ENCODE assay signal across 13 cellular contexts in genomic region chr11:63873381-63873780, GRCh38. TPM values are rescaled to one million over a fixed set of nuclear protein-coding genes. Genes with fewer than 3 reads are reported as not detected.
DNase-seq lines count a peak whose midpoint lies in the region; ATAC-seq and TF ChIP-seq lines count a peak whose summit lies in the region.
"Had no signal": no experiment of that assay in that cellular context is flagged by ENCODE, and none has a peak within 500 bp of the region (broad histone marks: within the 10 kb centered on the region; RNA-seq: fewer than 3 reads in every experiment).

No MANE protein-coding gene starts in this region.

- no peak for TF ChIP-seq POLR2A in adrenal gland (IDR thresholded peaks at IDR 0.05)
- TF ChIP-seq POLR2A in transverse colon (IDR thresholded peaks at IDR 0.05), result no peak
- TF ChIP-seq POLR2A in gastroesophageal sphincter (IDR thresholded peaks at IDR 0.05), result no peak

- peaks cover 77% of the 10 kb centered on the region for H3K4me1 Mint-ChIP-seq in activated naive CD8-positive, alpha-beta T cell (ENCODE audit: low read depth)
- H3K4me1 Mint-ChIP-seq in activated naive CD8-positive, alpha-beta T cell treated with anti-CD3 and anti-CD28 coated beads for 36 hours, result peaks cover 68% of the 10 kb centered on the region
- peaks cover 56 to 85% (median 79%) of the 10 kb centered on the region in 7 donors for H3K4me1 Mint-ChIP-seq in naive thymus-derived CD4-positive, alpha-beta T cell

- H3K36me3 ChIP-seq in adrenal gland (replicated peaks in 1 of 2) (no peaks in the 10 kb centered on the region), transverse colon (no peaks in the 10 kb centered on the region), gastroesophageal sphincter (peaks cover 0 to 3% of the 10 kb centered on the region in 2 donors)
- H3K36me3 ChIP-seq in naive thymus-derived CD4-positive, alpha-beta T cell (ENCODE audit: control insufficient read depth in 2 of 3, insufficient read depth in 3 of 3, low read length in 3 of 3), result peaks cover 0 to 10% (median 0%) of the 10 kb centered on the region in 3 experiments

- TF ChIP-seq EP300 in transverse colon (IDR thresholded peaks at IDR 0.05; ENCODE audit: low read depth) (no peak), gastroesophageal sphincter (IDR thresholded peaks at IDR 0.05) (no peak)

- WGBS in adrenal gland, 4 donors, result 85 to 92% (median 88%) methylated on average over 9 of the region's 9 CpGs
- WGBS in transverse colon (ENCODE audit: low coverage in 1 of 2), 2 donors, result 71 to 80% methylated on average over 3 to 9 of the region's 9 CpGs
- WGBS in gastroesophageal sphincter (ENCODE audit: low coverage in 1 of 2), 2 donors, result 73 to 79% methylated on average over 5 to 7 of the region's 9 CpGs

- POLR2A ChIA-PET in naive thymus-derived CD4-positive, alpha-beta T cell (lab: Charles Lee), result interaction anchor here (1.6 to 5.5 kb wide), 2 partner anchors 13 to 35 kb away, joined by 6 to 51 read pairs; partner anchors contain the start of gene MARK2

- no peaks in the 10 kb centered on the region for H3K9me3 Mint-ChIP-seq in activated naive CD8-positive, alpha-beta T cell (ENCODE audit: low read depth)
- no peaks in the 10 kb centered on the region for H3K9me3 Mint-ChIP-seq in activated naive CD8-positive, alpha-beta T cell treated with anti-CD3 and anti-CD28 coated beads for 36 hours
- peaks cover 0 to 1% (median 0%) of the 10 kb centered on the region in 11 donors for H3K9me3 Mint-ChIP-seq in naive thymus-derived CD4-positive, alpha-beta T cell
- H3K9me3 Mint-ChIP-seq: activated T-cell treated with anti-CD3 and anti-CD28 coated beads, Interleukin-2, amount 50 U/mL, for 72 hours had no signal

- H3K4me3 ChIP-seq in adrenal gland (no peak overlapping the region), transverse colon (no peak overlapping the region), gastroesophageal sphincter (no peak overlapping the region)
- no peak overlapping the region for H3K4me3 ChIP-seq in naive thymus-derived CD4-positive, alpha-beta T cell (ENCODE audit: low read length)

- peaks cover 5% of the 10 kb centered on the region for H3K36me3 Mint-ChIP-seq in activated naive CD8-positive, alpha-beta T cell
- peaks cover 17% of the 10 kb centered on the region for H3K36me3 Mint-ChIP-seq in activated naive CD8-positive, alpha-beta T cell treated with anti-CD3 and anti-CD28 coated beads for 36 hours
- H3K36me3 Mint-ChIP-seq in naive thymus-derived CD4-positive, alpha-beta T cell, result peaks cover 0 to 13% (median 0%) of the 10 kb centered on the region in 5 donors

- H3K4me3 Mint-ChIP-seq in activated naive CD8-positive, alpha-beta T cell, result peak overlapping the region; percentile 23
- no peak overlapping the region for H3K4me3 Mint-ChIP-seq in activated naive CD8-positive, alpha-beta T cell treated with anti-CD3 and anti-CD28 coated beads for 36 hours
- peak overlapping the region in 4 of 10 donors; percentile 21 to 69 (median 52) for H3K4me3 Mint-ChIP-seq in naive thymus-derived CD4-positive, alpha-beta T cell
- H3K4me3 Mint-ChIP-seq: activated T-cell treated with anti-CD3 and anti-CD28 coated beads, Interleukin-2, amount 50 U/mL, for 72 hours had no signal

- in situ Hi-C loops in transverse colon (cut with MboI; ENCODE audit: low pct_ligation_motif_present in 1 of 4, low pct_unique_long_range_greater_than_20kb in 1 of 4, low sequenced_read_pairs in 3 of 4), result no loop called here

- H3K27me3 ChIP-seq in adrenal gland (no peaks in the 10 kb centered on the region), transverse colon (no peaks in the 10 kb centered on the region), gastroesophageal sphincter (no peaks in the 10 kb centered on the region)
- H3K27me3 ChIP-seq in naive thymus-derived CD4-positive, alpha-beta T cell (ENCODE audit: control insufficient read depth in 2 of 2, insufficient read depth in 2 of 2, low read length in 2 of 2), result no peaks in the 10 kb centered on the region

- no peak overlapping the region for H3K27ac Mint-ChIP-seq in activated naive CD8-positive, alpha-beta T cell
- no peak overlapping the region for H3K27ac Mint-ChIP-seq in activated naive CD8-positive, alpha-beta T cell treated with anti-CD3 and anti-CD28 coated beads for 36 hours
- peak overlapping the region in 6 of 9 donors; percentile 25 to 62 (median 52) for H3K27ac Mint-ChIP-seq in naive thymus-derived CD4-positive, alpha-beta T cell
- H3K27ac Mint-ChIP-seq: activated T-cell treated with anti-CD3 and anti-CD28 coated beads, Interleukin-2, amount 50 U/mL, for 72 hours had no signal

- TF ChIP-seq CTCF in adrenal gland (IDR thresholded peaks at IDR 0.05), result no peak
- no peak for TF ChIP-seq CTCF in transverse colon (IDR thresholded peaks at IDR 0.05)
- TF ChIP-seq CTCF in gastroesophageal sphincter (IDR thresholded peaks at IDR 0.05), result no peak

- H3K27ac ChIP-seq in adrenal gland (peak overlapping the region; percentile 28 to 81 (median 51)), transverse colon (peak overlapping the region; percentile 74 to 85 (median 82)), gastroesophageal sphincter (peak overlapping the region in 2 of 4 donors; percentile 36 to 70)
- no peak overlapping the region for H3K27ac ChIP-seq in naive thymus-derived CD4-positive, alpha-beta T cell (ENCODE audit: low read depth, low read length)

- intact Hi-C loops in adrenal gland (cut with DNase I) (no loop called here), transverse colon (cut with DNase I; ENCODE audit: low total_unique reads) (no loop called here), head of caudate nucleus (cut with DNase I) (no loop called here)
- intact Hi-C loops in naive thymus-derived CD4-positive, alpha-beta T cell (cut with micrococcal nuclease), result no loop called here

- DNase-seq in activated naive CD8-positive, alpha-beta T cell treated with anti-CD3 and anti-CD28 coated beads for 36 hours, result no peak
- DNase-seq in adrenal gland, result no peak
- no peak for DNase-seq in naive thymus-derived CD4-positive, alpha-beta T cell
- no peak for DNase-seq in transverse colon
- no peak for DNase-seq in iPS-NIHi11 (ENCODE audit: low spot score)
- DNase-seq in head of caudate nucleus, result no peak
- DNase-seq: activated CD4-positive, alpha-beta T cell treated with anti-CD3 and anti-CD28 coated beads, Interleukin-2, amount 50 U/mL, for 4 hours; activated T-cell treated with anti-CD3 and anti-CD28 coated beads, Interleukin-2, amount 50 U/mL, for 72 hours; Caco-2; NCI-H2081; T-helper 9 cell had no signal

- no peak for ATAC-seq in naive thymus-derived CD4-positive, alpha-beta T cell
- no peak for ATAC-seq in gastroesophageal sphincter
- ATAC-seq: activated T-cell treated with anti-CD3 and anti-CD28 coated beads, Interleukin-2, amount 50 U/mL, for 72 hours had no signal

- H3K9me3 ChIP-seq in adrenal gland (replicated peaks in 1 of 3) (no peaks in the 10 kb centered on the region), transverse colon (no peaks in the 10 kb centered on the region), gastroesophageal sphincter (no peaks in the 10 kb centered on the region)
- no peaks in the 10 kb centered on the region for H3K9me3 ChIP-seq in naive thymus-derived CD4-positive, alpha-beta T cell (ENCODE audit: control insufficient read depth in 2 of 3, low read length in 3 of 3)
- H3K9me3 ChIP-seq: Caco-2 had no signal

- H3K4me1 ChIP-seq in adrenal gland (replicated peaks in 1 of 2) (peaks cover 46 to 61% of the 10 kb centered on the region in 2 donors), transverse colon (peaks cover 44 to 66% (median 52%) of the 10 kb centered on the region in 4 donors), gastroesophageal sphincter (peaks cover 2 to 95% (median 47%) of the 10 kb centered on the region in 3 donors)
- peaks cover 44 to 50% of the 10 kb centered on the region in 2 donors for H3K4me1 ChIP-seq in naive thymus-derived CD4-positive, alpha-beta T cell (ENCODE audit: control insufficient read depth in 2 of 2, insufficient read depth in 2 of 2, low read length in 2 of 2)

- CTCF ChIA-PET in naive thymus-derived CD4-positive, alpha-beta T cell (lab: Charles Lee), result interaction anchor here (0.5 to 2.4 kb wide), 7 partner anchors 10 to 532 kb away, joined by 3 to 18 read pairs (median 5); partner anchors contain the start of gene MARK2

- no peaks in the 10 kb centered on the region for H3K27me3 Mint-ChIP-seq in activated naive CD8-positive, alpha-beta T cell
- no peaks in the 10 kb centered on the region for H3K27me3 Mint-ChIP-seq in activated naive CD8-positive, alpha-beta T cell treated with anti-CD3 and anti-CD28 coated beads for 36 hours
- H3K27me3 Mint-ChIP-seq in naive thymus-derived CD4-positive, alpha-beta T cell, result no peaks in the 10 kb centered on the region

RNA-seq across cellular contexts. Expression of gene MARK2, which starts 34.5 kb away (rescaled TPM):
- total RNA-seq in activated naive CD8-positive, alpha-beta T cell treated with anti-CD3 and anti-CD28 coated beads for 36 hours, result 10 to 100 TPM; 27.7 to 29.0 TPM
- 10 to 100 TPM; 27.0 to 39.7 (median 36.2) TPM for total RNA-seq in adrenal gland
- polyA plus RNA-seq in adrenal gland, result 10 to 100 TPM in 2 of 3 donors, 1 to 10 TPM in 1; 7.3 to 24.4 (median 15.2) TPM
- 10 to 100 TPM; 42.3 to 69.1 (median 56.8) TPM for total RNA-seq in naive thymus-derived CD4-positive, alpha-beta T cell
- 10 to 100 TPM; 29.4 to 64.5 TPM for polyA plus RNA-seq in naive thymus-derived CD4-positive, alpha-beta T cell
- total RNA-seq in transverse colon, result 100 to 1,000 TPM in 1 of 4 donors, 10 to 100 TPM in 3; 33.0 to 106 (median 77.8) TPM
- 10 to 100 TPM; 17.4 to 42.5 (median 23.8) TPM for total RNA-seq in gastroesophageal sphincter

RNA-seq across cellular contexts. Expression of gene RCOR2, which starts 43.6 kb away (rescaled TPM):
- total RNA-seq in activated naive CD8-positive, alpha-beta T cell treated with anti-CD3 and anti-CD28 coated beads for 36 hours, result under 1 TPM; 0.58 to 0.82 TPM
- total RNA-seq in adrenal gland (1 to 10 TPM in 5 of 8 donors, under 1 TPM in 1, not detected in 2; 0.52 to 1.8 (median 1.2) TPM), transverse colon (under 1 TPM in 2 of 4 donors, not detected in 2; 0.64 to 0.82 TPM), gastroesophageal sphincter (under 1 TPM in 3 of 4 donors, not detected in 1; 0.16 to 0.74 (median 0.58) TPM)
- 1 to 10 TPM in 1 of 3 donors, under 1 TPM in 2; 0.33 to 4.5 (median 0.64) TPM for polyA plus RNA-seq in adrenal gland
- under 1 TPM in 1 of 5 experiments, not detected in 4; 0.07 TPM for total RNA-seq in naive thymus-derived CD4-positive, alpha-beta T cell
- polyA plus RNA-seq in naive thymus-derived CD4-positive, alpha-beta T cell, result not detected

Comparison
In these comparisons a context has a peak if more than half of its experiments do, and no peak if none do; other contexts are left out.
1. H3K27ac Mint-ChIP-seq: peak in naive thymus-derived CD4-positive, alpha-beta T cell (6 of 9); none in activated naive CD8-positive, alpha-beta T cell (single experiment) and activated naive CD8-positive, alpha-beta T cell treated with anti-CD3 and anti-CD28 coated beads for 36 hours (single experiment).